ENCODE assay signal across 8 cellular contexts in genomic region chr9:111038336-111039202, GRCh38. TPM values are rescaled to one million over a fixed set of nuclear protein-coding genes. Genes with fewer than 3 reads are reported as not detected.
A peak's percentile ranks its signal among the peaks of the same experiment; 100 is the strongest.
DNase-seq lines count a peak whose midpoint lies in the region; ATAC-seq and TF ChIP-seq lines count a peak whose summit lies in the region.

A gene with protein sequence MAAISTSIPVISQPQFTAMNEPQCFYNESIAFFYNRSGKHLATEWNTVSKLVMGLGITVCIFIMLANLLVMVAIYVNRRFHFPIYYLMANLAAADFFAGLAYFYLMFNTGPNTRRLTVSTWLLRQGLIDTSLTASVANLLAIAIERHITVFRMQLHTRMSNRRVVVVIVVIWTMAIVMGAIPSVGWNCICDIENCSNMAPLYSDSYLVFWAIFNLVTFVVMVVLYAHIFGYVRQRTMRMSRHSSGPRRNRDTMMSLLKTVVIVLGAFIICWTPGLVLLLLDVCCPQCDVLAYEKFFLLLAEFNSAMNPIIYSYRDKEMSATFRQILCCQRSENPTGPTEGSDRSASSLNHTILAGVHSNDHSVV (minus strand): TSS chr9:111038470. CDS start chr9:110972117, 66,353 bp downstream.

- peak within 1 kb of the TSS; percentile 47 to 57 for H3K4me3 ChIP-seq in uterus

- TF ChIP-seq POLR2A in uterus (IDR thresholded peaks at IDR 0.05): no peak

- intact Hi-C loops in uterus (cut with DNase I; ENCODE audit: low total_unique reads): no loop called here

- H3K4me3 Mint-ChIP-seq in naive B cell: peak within 1 kb of the TSS; percentile 46 to 88 (median 82)

- peaks cover 0 to 7% of the 10 kb centered on the region in 2 donors for H3K27me3 ChIP-seq in uterus

- peaks cover 0 to 2% (median 0%) of the 10 kb centered on the region in 7 donors for H3K9me3 Mint-ChIP-seq in naive B cell

- no peaks in the 10 kb centered on the region for H3K9me3 ChIP-seq in uterus

- TF ChIP-seq CTCF in uterus (IDR thresholded peaks at IDR 0.05): no peak

- peaks cover 48 to 56% (median 51%) of the 10 kb centered on the region in 3 donors for H3K27me3 Mint-ChIP-seq in naive B cell

- no peak for ATAC-seq in naive B cell (ENCODE audit: low read depth in 2 of 2)
- no peak for ATAC-seq in GM19023 (IDR thresholded peaks at IDR 0.05; ENCODE audit: unreplicated experiment)

- H3K27ac ChIP-seq in uterus: peak within 1 kb of the TSS; percentile 83 to 85

- H3K4me1 Mint-ChIP-seq in naive B cell: peaks cover 16 to 23% (median 21%) of the 10 kb centered on the region in 3 donors

- no peaks in the 10 kb centered on the region for H3K4me1 ChIP-seq in uterus

- H3K36me3 ChIP-seq in uterus: no peaks in the 10 kb centered on the region

- H3K27ac Mint-ChIP-seq in naive B cell: no peak within 1 kb of the TSS

- H3K36me3 Mint-ChIP-seq in naive B cell: peaks cover 0 to 7% of the 10 kb centered on the region in 2 donors

- DNase-seq in C1 segment of cervical spinal cord (lab: John Stamatoyannopoulos, UW) (peak in 11 of 14 donors; percentile 21 to 83 (median 62)), H4 (ENCODE audit: low spot score) (no peak), SW480 (ENCODE audit: low spot score) (peak; percentile 36), fibroblast of peridontal ligament (ENCODE audit: extremely low read depth) (peak; percentile 78), naive B cell (no peak), uterus (peak; percentile 39 to 57)
- no peak for DNase-seq in activated CD4-positive, alpha-beta T cell treated with anti-CD3 and anti-CD28 coated beads for 48 hours

RNA-seq across cellular contexts. Expression of the gene that starts here (rescaled TPM):
- 6.8 and 11.5 TPM in 2 replicates for total RNA-seq in H4 (2014; rRNA removed; shearing (Covaris generic))
- not detected for polyA plus RNA-seq in naive B cell (ENCODE audit: low read depth in 6 of 6)
- total RNA-seq in uterus: 10 to 100 TPM; 12.3 to 68.0 (median 51.0) TPM

Comparison
In these comparisons a context has a peak if more than half of its experiments do, and no peak if none do; other contexts are left out.
1. DNase-seq: peak in C1 segment of cervical spinal cord (11 of 14), SW480 (single experiment), fibroblast of peridontal ligament (single experiment) and uterus (2 of 2); none in H4 (single experiment), naive B cell (single experiment) and activated CD4-positive, alpha-beta T cell treated with anti-CD3 and anti-CD28 coated beads for 48 hours (single experiment).